In the genomic region with DNA sequence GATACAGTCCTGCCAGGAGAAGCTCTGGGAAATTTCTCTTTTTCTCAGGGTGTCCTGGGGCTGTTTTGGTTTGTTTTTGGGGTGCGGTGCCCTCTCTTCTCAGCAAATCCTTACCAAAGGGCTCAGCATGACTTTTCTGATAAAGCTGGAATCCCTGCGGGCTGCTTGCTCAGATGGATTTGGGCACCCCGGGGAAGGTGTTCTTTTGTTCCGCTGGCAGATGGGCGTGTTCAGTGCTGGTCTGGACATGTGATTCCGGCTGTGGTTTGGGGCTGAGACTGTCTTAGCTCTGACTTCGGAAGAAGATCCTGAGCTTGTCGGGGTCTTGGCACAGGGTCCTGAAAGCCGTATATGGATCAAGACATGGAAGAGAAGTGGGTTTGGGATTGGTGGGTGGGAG, we compare ENCODE assay signal across 12 cellular contexts.
DNase-seq lines count a peak whose midpoint lies in the region; ATAC-seq and TF ChIP-seq lines count a peak whose summit lies in the region.
"Had no signal": no experiment of that assay in that cellular context is flagged by ENCODE, and none has a peak within 500 bp of the region (broad histone marks: within the 10 kb centered on the region; RNA-seq: fewer than 3 reads in every experiment).

No MANE protein-coding gene starts in this region.

- H3K27me3 ChIP-seq in MM.1S (replicated peaks; ENCODE audit: insufficient read depth, low read length) (no peaks in the 10 kb centered on the region), adipocyte (replicated peaks; ENCODE audit: control insufficient read depth, insufficient read depth, low read length) (no peaks in the 10 kb centered on the region)
- H3K27me3 ChIP-seq in CD8-positive, alpha-beta T cell (ENCODE audit: insufficient read depth, low read length): no peaks in the 10 kb centered on the region

- peak; percentile 34 for DNase-seq in MM.1S
- DNase-seq in adipocyte (ENCODE audit: low read depth): no peak
- DNase-seq in iPS-NIHi11 (ENCODE audit: low spot score): peak; percentile 50
- DNase-seq in NCI-H187 (lab: John Stamatoyannopoulos, UW): no peak
- no peak for DNase-seq in CD8-positive, alpha-beta T cell
- DNase-seq: activated CD8-positive, alpha-beta memory T cell treated with anti-CD3 and anti-CD28 coated beads, Interleukin-2, amount 10 ng/mL, durations not matched to agents 7 days and 5 days; anterior cingulate cortex; NCI-H774; T-helper 17 cell had no signal

- peak overlapping the region; percentile 46; the same call in 1 of the 2 replicates for H3K4me2 ChIP-seq in MM.1S (ENCODE audit: low read depth, low read length)
- H3K4me2 ChIP-seq: KMS-11 had no signal

- peak overlapping the region; percentile 30; the same call in 1 of the 2 replicates for H2AFZ ChIP-seq in MM.1S (ENCODE audit: low read length)

- peaks cover 6% of the 10 kb centered on the region for H3K4me1 Mint-ChIP-seq in stimulated activated memory B cell treated with anti-CD40 and anti-IgM and Interleukin-4, amounts not matched to agents 10 μg/mL and 1 μg/mL and 100 μg/mL, for 72 hours
- H3K4me1 Mint-ChIP-seq in CD8-positive, alpha-beta T cell (ENCODE audit: low read depth): peaks cover 8% of the 10 kb centered on the region

- CTCF ChIA-PET in CD8-positive, alpha-beta T cell (lab: Charles Lee): interaction anchor here (1.5 kb wide), 1 partner anchor 11 kb away, joined by 5 read pairs; no protein-coding TSS in a partner anchor

- H3F3A ChIP-seq in MM.1S (ENCODE audit: insufficient read depth, low read length): no peaks in the 10 kb centered on the region

- intact Hi-C loops in CD8-positive, alpha-beta T cell (cut with DNase I, micrococcal nuclease): no loop called here

- peak; percentile 47 for ATAC-seq in stimulated activated memory B cell treated with anti-CD40 and anti-IgM and Interleukin-4, amounts not matched to agents 10 μg/mL and 1 μg/mL and 100 μg/mL, for 72 hours
- no peak for ATAC-seq in HG03280 (IDR thresholded peaks at IDR 0.05; ENCODE audit: unreplicated experiment)
- no peak for ATAC-seq in CD8-positive, alpha-beta T cell
- ATAC-seq: activated CD8-positive, alpha-beta memory T cell treated with anti-CD3 and anti-CD28 coated beads, Interleukin-2, amount 10 ng/mL, durations not matched to agents 7 days and 5 days; T-helper 17 cell had no signal

- 0 out of 2 replicates have a peak, but pooled peaks cover 4% of the 10 kb centered on the region for H3K4me1 ChIP-seq in MM.1S (ENCODE audit: low read length)
- H3K4me1 ChIP-seq in adipocyte (ENCODE audit: control insufficient read depth, insufficient read depth, low read length): peaks cover 7% of the 10 kb centered on the region
- H3K4me1 ChIP-seq in CD8-positive, alpha-beta T cell (ENCODE audit: insufficient read depth, low read length): peaks cover 7% of the 10 kb centered on the region

- POLR2A ChIA-PET in CD8-positive, alpha-beta T cell (lab: Charles Lee): no interaction called here

- no peaks in the 10 kb centered on the region for H3K79me2 ChIP-seq in MM.1S (ENCODE audit: low read length)

- peak overlapping the region; percentile 4 for H3K27ac Mint-ChIP-seq in stimulated activated memory B cell treated with anti-CD40 and anti-IgM and Interleukin-4, amounts not matched to agents 10 μg/mL and 1 μg/mL and 100 μg/mL, for 72 hours
- H3K27ac Mint-ChIP-seq in CD8-positive, alpha-beta T cell: no peak overlapping the region
- H3K27ac Mint-ChIP-seq: activated CD8-positive, alpha-beta memory T cell treated with anti-CD3 and anti-CD28 coated beads, Interleukin-2, amount 10 ng/mL, durations not matched to agents 7 days and 5 days; T-helper 17 cell had no signal

- H3K9me3 Mint-ChIP-seq in stimulated activated memory B cell treated with anti-CD40 and anti-IgM and Interleukin-4, amounts not matched to agents 10 μg/mL and 1 μg/mL and 100 μg/mL, for 72 hours: no peaks in the 10 kb centered on the region
- H3K9me3 Mint-ChIP-seq in CD8-positive, alpha-beta T cell: no peaks in the 10 kb centered on the region

- no peaks in the 10 kb centered on the region for H3K36me3 Mint-ChIP-seq in stimulated activated memory B cell treated with anti-CD40 and anti-IgM and Interleukin-4, amounts not matched to agents 10 μg/mL and 1 μg/mL and 100 μg/mL, for 72 hours
- no peaks in the 10 kb centered on the region for H3K36me3 Mint-ChIP-seq in CD8-positive, alpha-beta T cell
- H3K36me3 Mint-ChIP-seq: activated CD8-positive, alpha-beta memory T cell treated with anti-CD3 and anti-CD28 coated beads, Interleukin-2, amount 10 ng/mL, durations not matched to agents 7 days and 5 days had no signal

- TF ChIP-seq CTCF in MM.1S (IDR thresholded peaks at IDR 0.05; ENCODE audit: low read length): no peak
- TF ChIP-seq CTCF in CD8-positive, alpha-beta T cell (IDR thresholded peaks at IDR 0.05): no peak

- no peaks in the 10 kb centered on the region for H3K9me2 ChIP-seq in MM.1S (replicated peaks; ENCODE audit: insufficient read depth, low read length)

- no peaks in the 10 kb centered on the region for H4K20me1 ChIP-seq in MM.1S (ENCODE audit: insufficient read depth, low read length)

- H3K9ac ChIP-seq in MM.1S (ENCODE audit: low read length) (no peak overlapping the region), adipocyte (ENCODE audit: low read length) (no peak overlapping the region)
- H3K9ac ChIP-seq: KMS-11 had no signal

- H3K9me3 ChIP-seq in MM.1S (replicated peaks; ENCODE audit: insufficient read depth, low read length): no peaks in the 10 kb centered on the region
- no peaks in the 10 kb centered on the region for H3K9me3 ChIP-seq in adipocyte (ENCODE audit: control insufficient read depth, low read length)
- H3K9me3 ChIP-seq in CD8-positive, alpha-beta T cell (ENCODE audit: low read length): no peaks in the 10 kb centered on the region

- no peak overlapping the region for H3K4me3 Mint-ChIP-seq in stimulated activated memory B cell treated with anti-CD40 and anti-IgM and Interleukin-4, amounts not matched to agents 10 μg/mL and 1 μg/mL and 100 μg/mL, for 72 hours
- H3K4me3 Mint-ChIP-seq in CD8-positive, alpha-beta T cell: no peak overlapping the region
- H3K4me3 Mint-ChIP-seq: activated CD8-positive, alpha-beta memory T cell treated with anti-CD3 and anti-CD28 coated beads, Interleukin-2, amount 10 ng/mL, durations not matched to agents 7 days and 5 days; T-helper 17 cell had no signal

- H3K27me3 Mint-ChIP-seq in stimulated activated memory B cell treated with anti-CD40 and anti-IgM and Interleukin-4, amounts not matched to agents 10 μg/mL and 1 μg/mL and 100 μg/mL, for 72 hours: peaks cover 38% of the 10 kb centered on the region
- no peaks in the 10 kb centered on the region for H3K27me3 Mint-ChIP-seq in CD8-positive, alpha-beta T cell (ENCODE audit: low read depth)

- H3K36me3 ChIP-seq in MM.1S (replicated peaks; ENCODE audit: insufficient read depth, low read length): no peaks in the 10 kb centered on the region
- no peaks in the 10 kb centered on the region for H3K36me3 ChIP-seq in adipocyte (ENCODE audit: control insufficient read depth, insufficient read depth, low read length, severe bottlenecking)
- H3K36me3 ChIP-seq in CD8-positive, alpha-beta T cell (ENCODE audit: insufficient read depth, low read length): no peaks in the 10 kb centered on the region

- no peak overlapping the region for H3K27ac ChIP-seq in MM.1S (ENCODE audit: low read length)
- no peak overlapping the region for H3K27ac ChIP-seq in CD8-positive, alpha-beta T cell (ENCODE audit: low read depth, low read length)
- H3K27ac ChIP-seq: KMS-11 had no signal

- H3K4me3 ChIP-seq in MM.1S (ENCODE audit: low read length) (0 out of 2 replicates have a peak overlapping the region, but pooled peaks have one; percentile 22), adipocyte (ENCODE audit: low read length) (peak overlapping the region; percentile 54)
- no peak overlapping the region for H3K4me3 ChIP-seq in CD8-positive, alpha-beta T cell (ENCODE audit: low read depth, low read length)

Comparison
In these comparisons a context has a peak if more than half of its experiments do, and no peak if none do; other contexts are left out.
1. DNase-seq: peak in MM.1S (single experiment) and iPS-NIHi11 (single experiment); none in adipocyte (single experiment), NCI-H187 (0 of 2) and CD8-positive, alpha-beta T cell (0 of 7).